In the genomic region with DNA sequence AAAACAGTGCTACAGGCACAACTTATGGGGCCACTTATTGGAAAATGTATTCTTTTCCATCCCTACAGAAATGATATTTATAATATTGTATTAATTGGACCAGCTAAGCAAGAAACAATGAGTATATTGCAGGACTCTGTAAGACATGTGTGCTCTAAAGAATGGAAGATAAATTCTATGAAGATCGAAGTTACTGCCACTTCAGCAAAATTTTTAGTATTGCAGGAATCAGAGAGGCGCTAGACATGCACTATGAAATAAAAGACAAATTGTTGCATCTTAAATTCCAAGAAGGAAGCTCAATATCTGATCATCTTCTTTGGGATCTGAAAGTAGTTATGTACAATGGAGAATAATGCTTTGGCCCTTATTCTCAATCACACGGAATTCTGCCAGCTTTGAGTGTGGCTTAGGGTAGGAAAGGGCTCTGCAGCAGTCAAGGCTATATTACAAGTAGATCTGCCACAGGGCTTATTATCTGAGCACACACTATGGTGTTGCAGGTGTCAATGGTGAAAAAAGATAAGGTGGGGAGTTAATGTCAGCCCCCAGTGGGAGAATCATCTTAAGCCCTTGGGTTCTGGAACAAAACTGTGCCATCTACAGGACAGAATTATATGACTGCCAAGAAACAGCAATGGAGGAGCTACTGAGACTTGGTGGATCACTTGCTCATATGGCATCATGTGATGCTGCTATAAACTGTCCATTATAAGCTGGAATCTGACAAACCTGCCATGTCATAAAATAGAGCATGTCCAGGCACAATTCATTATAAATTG, we compare ENCODE assay signal across 12 cellular contexts.
DNase-seq lines count a peak whose midpoint lies in the region; ATAC-seq and TF ChIP-seq lines count a peak whose summit lies in the region.
"Had no signal": no experiment of that assay in that cellular context is flagged by ENCODE, and none has a peak within 500 bp of the region (broad histone marks: within the 10 kb centered on the region; RNA-seq: fewer than 3 reads in every experiment).

No MANE protein-coding gene starts in this region.

- peaks cover 0 to 35% (median 4%) of the 10 kb centered on the region in 9 donors for H3K9me3 Mint-ChIP-seq in naive thymus-derived CD8-positive, alpha-beta T cell

- H3K4me3 Mint-ChIP-seq in naive thymus-derived CD8-positive, alpha-beta T cell, result no peak overlapping the region

- H3F3A ChIP-seq in Loucy (ENCODE audit: low read depth), result no peaks in the 10 kb centered on the region

- H3K4me1 Mint-ChIP-seq in naive thymus-derived CD8-positive, alpha-beta T cell, result no peaks in the 10 kb centered on the region

- ATAC-seq in DND-41 (ENCODE audit: insufficient read depth, low read depth), result peak; percentile 55; the same call in 2 of the 3 replicates
- ATAC-seq in foreskin keratinocyte, result no peak
- ATAC-seq in naive thymus-derived CD8-positive, alpha-beta T cell, result no peak
- ATAC-seq in left colon, result no peak
- ATAC-seq in HG03039 (IDR thresholded peaks at IDR 0.05; ENCODE audit: unreplicated experiment), result no peak

- H3K4me2 ChIP-seq in DND-41 (ENCODE audit: insufficient read depth, low read length) (no peak overlapping the region), Loucy (ENCODE audit: low read depth, low read length, poor library complexity, severe bottlenecking) (no peak overlapping the region)

- H3K36me3 ChIP-seq in DND-41 (ENCODE audit: insufficient read depth, low read length), result no peaks in the 10 kb centered on the region
- no peaks in the 10 kb centered on the region for H3K36me3 ChIP-seq in Loucy (ENCODE audit: insufficient read depth, low read length)

- H3K4me1 ChIP-seq in DND-41 (ENCODE audit: insufficient read depth, low read length) (peaks cover 6% of the 10 kb centered on the region), Loucy (ENCODE audit: insufficient read depth, low read length, poor library complexity, severe bottlenecking) (no peaks in the 10 kb centered on the region), foreskin keratinocyte (no peaks in the 10 kb centered on the region)

- H3K27me3 ChIP-seq in DND-41 (ENCODE audit: insufficient read depth, low read length, poor library complexity) (no peaks in the 10 kb centered on the region), Loucy (ENCODE audit: insufficient read depth, low read length, poor library complexity, severe bottlenecking) (no peaks in the 10 kb centered on the region), foreskin keratinocyte (no peaks in the 10 kb centered on the region)

- H4K20me1 ChIP-seq in DND-41 (ENCODE audit: insufficient read depth, low read length) (no peaks in the 10 kb centered on the region), Loucy (ENCODE audit: insufficient read depth, low read length, poor library complexity, severe bottlenecking) (no peaks in the 10 kb centered on the region)

- no peak overlapping the region for H2AFZ ChIP-seq in DND-41 (ENCODE audit: low read depth, low read length)
- H2AFZ ChIP-seq in Loucy (ENCODE audit: low read length), result no peak overlapping the region

- POLR2A ChIA-PET in naive thymus-derived CD8-positive, alpha-beta T cell (lab: Charles Lee), result no interaction called here

- intact Hi-C loops in left colon (cut with DNase I, micrococcal nuclease), result no loop called here

- H3K9ac ChIP-seq in DND-41 (ENCODE audit: low read depth, low read length) (no peak overlapping the region), Loucy (ENCODE audit: low read depth, low read length, poor library complexity, severe bottlenecking) (no peak overlapping the region)

- no peaks in the 10 kb centered on the region for H3K27me3 Mint-ChIP-seq in naive thymus-derived CD8-positive, alpha-beta T cell

- no peak overlapping the region for H3K27ac Mint-ChIP-seq in naive thymus-derived CD8-positive, alpha-beta T cell

- H3K4me3 ChIP-seq in DND-41 (ENCODE audit: low read depth in 1 of 2, low read length in 2 of 2) (no peak overlapping the region), Loucy (ENCODE audit: low read length, poor library complexity, severe bottlenecking) (no peak overlapping the region)
- H3K4me3 ChIP-seq: skin epidermis had no signal

- no peak for DNase-seq in DND-41
- DNase-seq in GM20000 (ENCODE audit: low spot score), result peak; percentile 4
- DNase-seq in foreskin keratinocyte, result peak in 1 of 2 donors; percentile 0
- no peak for DNase-seq in naive thymus-derived CD8-positive, alpha-beta T cell
- DNase-seq in left colon, result no peak
- DNase-seq in UCSD-AML1 (lab: John Stamatoyannopoulos, UW; ENCODE audit: unreplicated experiment), result no peak
- DNase-seq: activated CD4-positive, alpha-beta T cell treated with anti-CD3 and anti-CD28 coated beads, Interleukin-2, amount 50 U/mL, for 4 hours; cerebellar nuclear complex; NCI-H2171 had no signal

- no peaks in the 10 kb centered on the region for H3K9me2 ChIP-seq in Loucy (replicated peaks; ENCODE audit: low read depth, low read length)

- no peaks in the 10 kb centered on the region for H3K36me3 Mint-ChIP-seq in naive thymus-derived CD8-positive, alpha-beta T cell

- peak; percentile 61 for TF ChIP-seq CTCF in DND-41 (IDR thresholded peaks at IDR 0.05; ENCODE audit: borderline replicate concordance, extremely low read depth, low read length, poor library complexity, severe bottlenecking)
- peak; percentile 24 for TF ChIP-seq CTCF in GM20000 (IDR thresholded peaks at IDR 0.05; ENCODE audit: extremely low read depth, missing control alignments)
- peak; percentile 82 for TF ChIP-seq CTCF in Loucy (conservative IDR thresholded peaks at IDR 0.05; ENCODE audit: low read length)
- TF ChIP-seq CTCF in foreskin keratinocyte (conservative IDR thresholded peaks at IDR 0.05), result peak; percentile 37

- no peaks in the 10 kb centered on the region for H3K79me2 ChIP-seq in DND-41 (ENCODE audit: insufficient read depth, low read length)
- H3K79me2 ChIP-seq in Loucy (ENCODE audit: insufficient read depth, low read length), result no peaks in the 10 kb centered on the region

- H3K9me3 ChIP-seq in DND-41 (ENCODE audit: insufficient read depth, low read length, severe bottlenecking) (no peaks in the 10 kb centered on the region), Loucy (ENCODE audit: insufficient read depth, low read depth, low read length) (no peaks in the 10 kb centered on the region)

- no peak overlapping the region for H3K27ac ChIP-seq in DND-41 (ENCODE audit: low read length)
- no peak overlapping the region for H3K27ac ChIP-seq in foreskin keratinocyte
- H3K27ac ChIP-seq: skin epidermis had no signal

Comparison
In these comparisons a context has a peak if more than half of its experiments do, and no peak if none do; other contexts are left out.
1. CTCF ChIP-seq: peak in every context shown above with its lines; median percentile 82 in Loucy; 61 in DND-41; 37 in foreskin keratinocyte; 24 in GM20000.